38 cellular contexts compared by ENCODE assay signal in genomic region chr9:96497117-96497399, GRCh38.
"Had no signal": no experiment of that assay in that cellular context is flagged by ENCODE, and none has a peak within 500 bp of the region (broad histone marks: within the 10 kb centered on the region; RNA-seq: fewer than 3 reads in every experiment).

No MANE protein-coding gene starts in this region.

- H3K4me3 Mint-ChIP-seq: activated B cell treated with CpG ODN at 0.5 μM for 24 hours; activated CD4-positive, alpha-beta memory T cell treated with anti-CD3 and anti-CD28 coated beads for 36 hours; activated CD4-positive, alpha-beta T cell treated with anti-CD3 and anti-CD28 coated beads, Interleukin-2, amount 10 ng/mL, durations not matched to agents 24 days and 14 days; activated CD8-positive, alpha-beta T cell treated with anti-CD3 and anti-CD28 coated beads for 36 hours; activated naive CD4-positive, alpha-beta T cell treated with anti-CD3 and anti-CD28 coated beads, Interleukin-2, amount 10 ng/mL, durations not matched to agents 7 days and 5 days; activated naive CD4-positive, alpha-beta T cell treated with anti-CD3 and anti-CD28 coated beads, Interleukin-2, amount 50 U/mL, for 24 hours; activated naive CD8-positive, alpha-beta T cell; activated naive CD8-positive, alpha-beta T cell treated with anti-CD3 and anti-CD28 coated beads, Interleukin-2, amount 10 ng/mL, durations not matched to agents 7 days and 5 days; activated naive CD8-positive, alpha-beta T cell treated with anti-CD3 and anti-CD28 coated beads, Interleukin-2, amount 50 U/mL, for 24 hours; activated T-cell treated with anti-CD3 and anti-CD28 coated beads, Interleukin-2, amount 50 U/mL, for 4 hours; activated T-cell treated with anti-CD3 and anti-CD28 coated beads, Interleukin-2, amount 50 U/mL, for 72 hours; activated T-helper 1 cell treated with anti-CD3 and anti-CD28 coated beads, Interleukin-12 subunit alpha, Interleukin-12 subunit beta, Interleukin-2, Interleukin-4 antibody, amounts not matched to agents 30 ng/mL and 10 ng/mL and 1 ng/mL, durations not matched to agents 14 hours and 24 hours and 36 hours; activated T-helper 17 cell treated with anti-CD3 and anti-CD28 coated beads, Interleukin-2, amount 50 U/mL, for 72 hours; brain; central memory CD8-positive, alpha-beta T cell; T-cell; T-helper 2 cell treated with Interferon-gamma antibody and Interleukin-4, amounts not matched to agents 5 μg/mL and 100 μg/mL, for 36 hours had no signal

- H3K4me1 Mint-ChIP-seq: activated B cell treated with CpG ODN at 0.5 μM for 24 hours; activated CD4-positive, alpha-beta T cell treated with anti-CD3 and anti-CD28 coated beads, Interleukin-2, amount 10 ng/mL, durations not matched to agents 24 days and 14 days; activated naive CD4-positive, alpha-beta T cell treated with anti-CD3 and anti-CD28 coated beads, Interleukin-2, amount 10 ng/mL, durations not matched to agents 7 days and 5 days; activated naive CD4-positive, alpha-beta T cell treated with anti-CD3 and anti-CD28 coated beads, Interleukin-2, amount 50 U/mL, for 24 hours; activated naive CD8-positive, alpha-beta T cell treated with anti-CD3 and anti-CD28 coated beads, Interleukin-2, amount 10 ng/mL, durations not matched to agents 7 days and 5 days; activated naive CD8-positive, alpha-beta T cell treated with anti-CD3 and anti-CD28 coated beads, Interleukin-2, amount 50 U/mL, for 24 hours; central memory CD8-positive, alpha-beta T cell had no signal

- H3K27me3 Mint-ChIP-seq: activated B cell treated with CpG ODN at 0.5 μM for 24 hours; activated CD4-positive, alpha-beta memory T cell treated with anti-CD3 and anti-CD28 coated beads for 36 hours; activated CD4-positive, alpha-beta T cell treated with anti-CD3 and anti-CD28 coated beads, Interleukin-2, amount 10 ng/mL, durations not matched to agents 24 days and 14 days; activated CD8-positive, alpha-beta T cell treated with anti-CD3 and anti-CD28 coated beads for 36 hours; activated naive CD4-positive, alpha-beta T cell treated with anti-CD3 and anti-CD28 coated beads, Interleukin-2, amount 50 U/mL, for 24 hours; activated naive CD8-positive, alpha-beta T cell; activated naive CD8-positive, alpha-beta T cell treated with anti-CD3 and anti-CD28 coated beads, Interleukin-2, amount 10 ng/mL, durations not matched to agents 7 days and 5 days; activated naive CD8-positive, alpha-beta T cell treated with anti-CD3 and anti-CD28 coated beads, Interleukin-2, amount 50 U/mL, for 24 hours; activated T-helper 17 cell treated with anti-CD3 and anti-CD28 coated beads, Interleukin-2, amount 50 U/mL, for 72 hours; central memory CD8-positive, alpha-beta T cell; T-cell had no signal

- H3K36me3 ChIP-seq: cardiac muscle cell had no signal

- ATAC-seq: activated CD8-positive, alpha-beta T cell treated with anti-CD3 and anti-CD28 coated beads for 36 hours; activated naive CD8-positive, alpha-beta T cell treated with anti-CD3 and anti-CD28 coated beads, Interleukin-2, amount 50 U/mL, for 24 hours; activated T-cell treated with anti-CD3 and anti-CD28 coated beads, Interleukin-2, amount 50 U/mL, for 4 hours; activated T-cell treated with anti-CD3 and anti-CD28 coated beads, Interleukin-2, amount 50 U/mL, for 72 hours; activated T-helper 17 cell treated with anti-CD3 and anti-CD28 coated beads, Interleukin-2, amount 50 U/mL, for 72 hours; T-cell had no signal

- H3K4me3 ChIP-seq: ascending aorta, cardiac muscle cell had no signal

- H3K27me3 ChIP-seq: ascending aorta, cardiac muscle cell had no signal

- H3K9me3 ChIP-seq: ascending aorta had no signal

- H3K27ac Mint-ChIP-seq: activated B cell treated with CpG ODN at 0.5 μM for 24 hours; activated CD4-positive, alpha-beta memory T cell treated with anti-CD3 and anti-CD28 coated beads for 36 hours; activated CD4-positive, alpha-beta T cell treated with anti-CD3 and anti-CD28 coated beads, Interleukin-2, amount 10 ng/mL, durations not matched to agents 24 days and 14 days; activated CD8-positive, alpha-beta T cell treated with anti-CD3 and anti-CD28 coated beads for 36 hours; activated naive CD4-positive, alpha-beta T cell treated with anti-CD3 and anti-CD28 coated beads, Interleukin-2, amount 10 ng/mL, durations not matched to agents 7 days and 5 days; activated naive CD4-positive, alpha-beta T cell treated with anti-CD3 and anti-CD28 coated beads, Interleukin-2, amount 50 U/mL, for 24 hours; activated naive CD8-positive, alpha-beta T cell; activated naive CD8-positive, alpha-beta T cell treated with anti-CD3 and anti-CD28 coated beads, Interleukin-2, amount 10 ng/mL, durations not matched to agents 7 days and 5 days; activated naive CD8-positive, alpha-beta T cell treated with anti-CD3 and anti-CD28 coated beads, Interleukin-2, amount 50 U/mL, for 24 hours; activated T-cell treated with anti-CD3 and anti-CD28 coated beads, Interleukin-2, amount 50 U/mL, for 72 hours; activated T-helper 1 cell treated with anti-CD3 and anti-CD28 coated beads, Interleukin-12 subunit alpha, Interleukin-12 subunit beta, Interleukin-2, Interleukin-4 antibody, amounts not matched to agents 30 ng/mL and 10 ng/mL and 1 ng/mL, durations not matched to agents 14 hours and 24 hours and 36 hours; activated T-helper 17 cell treated with anti-CD3 and anti-CD28 coated beads, Interleukin-2, amount 50 U/mL, for 72 hours; T-cell; T-helper 2 cell treated with Interferon-gamma antibody and Interleukin-4, amounts not matched to agents 5 μg/mL and 100 μg/mL, for 36 hours had no signal

- FAIRE-seq: bronchial epithelial cell, TTC549 had no signal

- H3K27ac ChIP-seq: ascending aorta, VCaP had no signal

- DNase-seq: activated B cell treated with CpG ODN at 0.5 μM for 24 hours; activated CD4-positive, alpha-beta memory T cell treated with anti-CD3 and anti-CD28 coated beads for 36 hours; activated CD4-positive, alpha-beta T cell treated with anti-CD3 and anti-CD28 coated beads for 4 hours; activated CD4-positive, alpha-beta T cell treated with anti-CD3 and anti-CD28 coated beads, Interleukin-2, amount 10 ng/mL, durations not matched to agents 24 days and 14 days; activated CD4-positive, alpha-beta T cell treated with anti-CD3 and anti-CD28 coated beads, Interleukin-2, amount 50 U/mL, for 1 hour; activated CD4-positive, alpha-beta T cell treated with anti-CD3 and anti-CD28 coated beads, Interleukin-2, amount 50 U/mL, for 4 hours; activated CD4-positive, CD25-positive, alpha-beta regulatory T cell treated with anti-CD3 and anti-CD28 coated beads, Interleukin-2, amount 50 U/mL, for 72 hours; activated CD8-positive, alpha-beta memory T cell treated with anti-CD3 and anti-CD28 coated beads, Interleukin-2, amount 50 U/mL, for 4 hours; activated CD8-positive, alpha-beta T cell treated with anti-CD3 and anti-CD28 coated beads for 36 hours; activated effector memory CD4-positive, alpha-beta T cell treated with anti-CD3 and anti-CD28 coated beads, Interleukin-2, amount 50 U/mL, for 16 hours; activated gamma-delta T cell treated with Interleukin-2 at 50 U/mL for 16 hours; activated naive CD4-positive, alpha-beta T cell treated with anti-CD3 and anti-CD28 coated beads, Interleukin-2, amount 10 ng/mL, durations not matched to agents 7 days and 5 days; activated naive CD4-positive, alpha-beta T cell treated with Interleukin-2 at 50 U/mL for 16 hours; activated naive CD8-positive, alpha-beta T cell treated with anti-CD3 and anti-CD28 coated beads, Interleukin-2, amount 10 ng/mL, durations not matched to agents 7 days and 5 days; activated naive CD8-positive, alpha-beta T cell treated with anti-CD3 and anti-CD28 coated beads, Interleukin-2, amount 50 U/mL, for 24 hours; activated T-cell treated with anti-CD3 and anti-CD28 coated beads for 4 hours; activated T-cell treated with anti-CD3 and anti-CD28 coated beads, Interleukin-2, amount 50 U/mL, for 1 hour; activated T-cell treated with anti-CD3 and anti-CD28 coated beads, Interleukin-2, amount 50 U/mL, for 4 hours; activated T-cell treated with anti-CD3 and anti-CD28 coated beads, Interleukin-2, amount 50 U/mL, for 72 hours; amygdala; anterior cingulate cortex; caudate nucleus; cerebellar nuclear complex; T-cell; T-helper 2 cell; T-helper 9 cell had no signal

- H3K36me3 Mint-ChIP-seq: activated CD4-positive, alpha-beta memory T cell treated with anti-CD3 and anti-CD28 coated beads for 36 hours; activated naive CD4-positive, alpha-beta T cell treated with anti-CD3 and anti-CD28 coated beads, Interleukin-2, amount 10 ng/mL, durations not matched to agents 7 days and 5 days; activated naive CD4-positive, alpha-beta T cell treated with anti-CD3 and anti-CD28 coated beads, Interleukin-2, amount 50 U/mL, for 24 hours; activated naive CD8-positive, alpha-beta T cell; activated naive CD8-positive, alpha-beta T cell treated with anti-CD3 and anti-CD28 coated beads, Interleukin-2, amount 10 ng/mL, durations not matched to agents 7 days and 5 days had no signal
